Comparison of ENCODE assay signal across 15 cellular contexts in the genomic region with DNA sequence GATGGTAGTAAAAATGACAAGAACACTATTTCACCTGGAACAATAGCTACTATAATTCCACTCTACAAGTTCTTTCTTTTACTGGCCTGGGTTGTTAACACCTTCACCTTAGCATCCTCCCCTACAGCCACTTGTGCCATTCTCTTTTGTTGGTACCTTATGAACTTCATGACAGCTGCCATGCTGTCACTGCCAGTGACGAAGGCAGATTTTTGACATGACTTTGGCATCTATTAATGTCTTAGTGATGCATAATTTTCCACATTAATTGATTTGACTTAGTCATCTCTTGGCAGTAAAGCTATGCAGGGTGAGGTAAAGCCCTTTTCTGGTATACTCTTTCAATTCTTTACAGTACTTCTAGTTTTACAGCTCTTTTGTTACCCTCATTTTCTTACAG.
"Had no signal": no experiment of that assay in that cellular context is flagged by ENCODE, and none has a peak within 500 bp of the region (broad histone marks: within the 10 kb centered on the region; RNA-seq: fewer than 3 reads in every experiment).

No MANE protein-coding gene starts in this region.

- H3K9me3 ChIP-seq: adrenal gland, gastrocnemius medialis, sigmoid colon, transverse colon had no signal

- H3K27ac Mint-ChIP-seq: nephron progenitor cell had no signal

- H3K4me1 Mint-ChIP-seq: nephron progenitor cell had no signal

- H3K4me3 ChIP-seq: adrenal gland, gastrocnemius medialis, left lung, sigmoid colon, transverse colon had no signal

- H3K27me3 ChIP-seq: adrenal gland, brain microvascular endothelial cell, gastrocnemius medialis, left lung, sigmoid colon, transverse colon had no signal

- H3K27ac ChIP-seq: adrenal gland, brain microvascular endothelial cell, gastrocnemius medialis, left lung, sigmoid colon, transverse colon had no signal

- H3K4me3 Mint-ChIP-seq: nephron progenitor cell had no signal

- H3K4me1 ChIP-seq: left lung, transverse colon had no signal

- ATAC-seq: gastrocnemius medialis had no signal

- DNase-seq: activated naive CD4-positive, alpha-beta T cell treated with anti-CD3 and anti-CD28 coated beads, Interleukin-2, amount 50 U/mL, for 16 hours; adrenal gland; brain microvascular endothelial cell; cerebellar nuclear complex; dermis blood vessel endothelial cell; gastrocnemius medialis; left lung; mesenchymal stem cell; nephron progenitor cell; sigmoid colon; stimulated activated CD4-positive, alpha-beta T cell treated with anti-CD3 and anti-CD28 coated beads, Interleukin-12 subunit alpha, Interleukin-12 subunit beta, amount 100 ng/mL, for 4 hours; stimulated activated naive CD4-positive, alpha-beta T cell; substantia nigra; T-helper 2 cell; transverse colon had no signal

- H3K36me3 ChIP-seq: adrenal gland, brain microvascular endothelial cell, gastrocnemius medialis, left lung, sigmoid colon, transverse colon had no signal
